Comparison of ENCODE assay signal across 9 cellular contexts in genomic region chr10:125157473-125157865, GRCh38. TPM values are rescaled to one million over a fixed set of nuclear protein-coding genes. Genes with fewer than 3 reads are reported as not detected.
DNase-seq lines count a peak whose midpoint lies in the region; ATAC-seq and TF ChIP-seq lines count a peak whose summit lies in the region.
"Had no signal": no experiment of that assay in that cellular context is flagged by ENCODE, and none has a peak within 500 bp of the region (broad histone marks: within the 10 kb centered on the region; RNA-seq: fewer than 3 reads in every experiment).

No MANE protein-coding gene starts in this region.

- peaks cover 58% of the 10 kb centered on the region for H3K27me3 Mint-ChIP-seq in activated T-cell treated with anti-CD3 and anti-CD28 coated beads, Interleukin-2, amount 50 U/mL, for 4 hours (ENCODE audit: low read depth)
- peaks cover 75% of the 10 kb centered on the region for H3K27me3 Mint-ChIP-seq in activated T-cell treated with anti-CD3 and anti-CD28 coated beads, Interleukin-2, amount 50 U/mL, for 24 hours

- H3K9me3 Mint-ChIP-seq in activated T-cell treated with anti-CD3 and anti-CD28 coated beads, Interleukin-2, amount 50 U/mL, for 4 hours: no peaks in the 10 kb centered on the region
- H3K9me3 Mint-ChIP-seq in activated T-cell treated with anti-CD3 and anti-CD28 coated beads, Interleukin-2, amount 50 U/mL, for 24 hours: no peaks in the 10 kb centered on the region

- H3K27me3 ChIP-seq in layer of hippocampus (ENCODE audit: control insufficient read depth, insufficient read depth, low read length): no peaks in the 10 kb centered on the region
- no peaks in the 10 kb centered on the region for H3K27me3 ChIP-seq in thyroid gland

- TF ChIP-seq CTCF in thyroid gland (IDR thresholded peaks at IDR 0.05): no peak

- H3K4me1 Mint-ChIP-seq in activated T-cell treated with anti-CD3 and anti-CD28 coated beads, Interleukin-2, amount 50 U/mL, for 4 hours (ENCODE audit: low read depth): peaks cover 4% of the 10 kb centered on the region
- peaks cover 4% of the 10 kb centered on the region for H3K4me1 Mint-ChIP-seq in activated T-cell treated with anti-CD3 and anti-CD28 coated beads, Interleukin-2, amount 50 U/mL, for 24 hours (ENCODE audit: low read depth)

- no peaks in the 10 kb centered on the region for H3K36me3 ChIP-seq in thyroid gland

- H3K9me3 ChIP-seq in thyroid gland: no peaks in the 10 kb centered on the region

- H3K36me3 Mint-ChIP-seq in activated T-cell treated with anti-CD3 and anti-CD28 coated beads, Interleukin-2, amount 50 U/mL, for 4 hours (ENCODE audit: insufficient read depth): no peaks in the 10 kb centered on the region
- no peaks in the 10 kb centered on the region for H3K36me3 Mint-ChIP-seq in activated T-cell treated with anti-CD3 and anti-CD28 coated beads, Interleukin-2, amount 50 U/mL, for 24 hours (ENCODE audit: low read depth)

- peak in 1 of 2 donors; percentile 52 for TF ChIP-seq POLR2A in thyroid gland (IDR thresholded peaks at IDR 0.05)

- 14 to 31% methylated on average over 3 of the region's 3 CpGs for WGBS in thyroid gland, 2 donors

- H3K4me1 ChIP-seq in thyroid gland: peaks cover 54 to 62% of the 10 kb centered on the region in 2 donors

- intact Hi-C loops in thyroid gland (cut with DNase I): loop anchor here (10.0 kb wide), 1 partner anchor 73 kb away; no protein-coding TSS in a partner anchor

- H3K27ac ChIP-seq in layer of hippocampus (ENCODE audit: low read depth, low read length): peak overlapping the region; percentile 23
- peak overlapping the region; percentile 95 to 99 (median 98) for H3K27ac ChIP-seq in thyroid gland

- H3K4me3 Mint-ChIP-seq in activated T-cell treated with anti-CD3 and anti-CD28 coated beads, Interleukin-2, amount 50 U/mL, for 4 hours: peak overlapping the region; percentile 17
- H3K4me3 Mint-ChIP-seq in activated T-cell treated with anti-CD3 and anti-CD28 coated beads, Interleukin-2, amount 50 U/mL, for 24 hours: no peak overlapping the region

- peak overlapping the region in 2 of 3 donors; percentile 32 to 72 for H3K4me3 ChIP-seq in thyroid gland (replicated peaks in 1 of 3)

- H3K27ac Mint-ChIP-seq in activated T-cell treated with anti-CD3 and anti-CD28 coated beads, Interleukin-2, amount 50 U/mL, for 24 hours: no peak overlapping the region

- no peak for DNase-seq in activated T-cell treated with anti-CD3 and anti-CD28 coated beads, Interleukin-2, amount 50 U/mL, for 4 hours
- no peak for DNase-seq in activated T-cell treated with anti-CD3 and anti-CD28 coated beads, Interleukin-2, amount 50 U/mL, for 24 hours
- DNase-seq in astrocyte of the hippocampus (ENCODE audit: low read depth, low spot score) (peak; percentile 47), thyroid gland (no peak), GM03348 (ENCODE audit: low spot score) (no peak), NOMO-1 (lab: John Stamatoyannopoulos, UW; ENCODE audit: unreplicated experiment in 2 of 2) (no peak), NCI-H187 (lab: John Stamatoyannopoulos, UW) (no peak)
- DNase-seq: T-helper 9 cell had no signal

- no peak for ATAC-seq in activated T-cell treated with anti-CD3 and anti-CD28 coated beads, Interleukin-2, amount 50 U/mL, for 4 hours

RNA-seq across cellular contexts. Expression of gene CTBP2, which starts 2.9 kb away (rescaled TPM):
- 1 to 10 TPM; 1.0 to 1.4 (median 1.3) TPM for total RNA-seq in activated T-cell treated with anti-CD3 and anti-CD28 coated beads, Interleukin-2, amount 50 U/mL, for 4 hours
- total RNA-seq in thyroid gland: 100 to 1,000 TPM in 3 of 4 donors, 10 to 100 TPM in 1; 92.4 to 136 (median 125) TPM

Comparison
In these comparisons a context has a peak if more than half of its experiments do, and no peak if none do; other contexts are left out.
1. RNA of gene CTBP2, which starts 2.9 kb away (total RNA-seq): 92.4 to 136 TPM in thyroid gland; 1.0 to 1.4 TPM in activated T-cell treated with anti-CD3 and anti-CD28 coated beads, Interleukin-2, amount 50 U/mL, for 4 hours; every median in the first group is over 10 times any median in the second.